In the genomic region with DNA sequence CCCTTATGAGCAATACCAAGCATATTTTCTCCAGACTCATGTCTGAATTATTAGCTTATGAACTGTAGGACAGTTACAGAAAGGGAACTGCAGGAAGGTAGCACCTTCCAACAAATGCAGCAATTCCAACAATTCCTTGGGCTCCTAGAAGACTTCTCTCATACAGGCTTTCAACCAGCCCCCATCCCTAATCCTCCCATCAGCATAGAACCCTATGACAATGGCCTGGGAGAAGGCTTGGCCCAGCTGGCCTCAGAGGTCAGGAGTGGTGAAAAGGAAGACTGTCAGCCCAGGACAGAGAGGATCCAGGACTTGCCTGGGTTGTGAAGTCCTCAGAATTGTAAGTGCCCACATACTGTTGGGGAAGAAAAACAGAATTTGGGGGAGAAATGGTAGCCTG, we compare ENCODE assay signal across 25 cellular contexts.
"Had no signal": no experiment of that assay in that cellular context is flagged by ENCODE, and none has a peak within 500 bp of the region (broad histone marks: within the 10 kb centered on the region; RNA-seq: fewer than 3 reads in every experiment).

No MANE protein-coding gene starts in this region.

- H2AFZ ChIP-seq: parathyroid adenoma had no signal

- ATAC-seq: activated CD8-positive, alpha-beta memory T cell treated with anti-CD3 and anti-CD28 coated beads, Interleukin-2, amount 10 ng/mL, durations not matched to agents 7 days and 5 days; activated CD8-positive, alpha-beta T cell treated with anti-CD3 and anti-CD28 coated beads, Interleukin-2, amount 10 ng/mL, durations not matched to agents 7 days and 5 days; activated naive CD4-positive, alpha-beta T cell treated with anti-CD3 and anti-CD28 coated beads, Interleukin-2, amount 50 U/mL, for 72 hours; gastrocnemius medialis; left cardiac atrium; left ventricle myocardium superior; T-helper 17 cell had no signal

- H3K4me3 Mint-ChIP-seq: activated B cell treated with CpG ODN at 0.5 μM for 24 hours; activated CD8-positive, alpha-beta memory T cell treated with anti-CD3 and anti-CD28 coated beads, Interleukin-2, amount 10 ng/mL, durations not matched to agents 7 days and 5 days; activated CD8-positive, alpha-beta T cell treated with anti-CD3 and anti-CD28 coated beads, Interleukin-2, amount 10 ng/mL, durations not matched to agents 7 days and 5 days; dendritic cell treated with granulocyte-macrophage colony-stimulating factor and Interleukin-4, amounts not matched to agents 40 ng/mL and 50 ng/mL, for 4 days; T-helper 17 cell had no signal

- H3K9ac ChIP-seq: parathyroid adenoma had no signal

- H3K36me3 ChIP-seq: breast epithelium, gastrocnemius medialis, right atrium auricular region, transverse colon, uterus had no signal

- FAIRE-seq: endometrium, keratinocyte had no signal

- H3K4me1 ChIP-seq: uterus had no signal

- H3K27ac Mint-ChIP-seq: activated B cell treated with CpG ODN at 0.5 μM for 24 hours; activated CD8-positive, alpha-beta memory T cell treated with anti-CD3 and anti-CD28 coated beads, Interleukin-2, amount 10 ng/mL, durations not matched to agents 7 days and 5 days; activated CD8-positive, alpha-beta T cell treated with anti-CD3 and anti-CD28 coated beads, Interleukin-2, amount 10 ng/mL, durations not matched to agents 7 days and 5 days; activated naive CD4-positive, alpha-beta T cell treated with anti-CD3 and anti-CD28 coated beads, Interleukin-2, amount 50 U/mL, for 72 hours; dendritic cell treated with granulocyte-macrophage colony-stimulating factor and Interleukin-4, amounts not matched to agents 40 ng/mL and 50 ng/mL, for 4 days; T-helper 17 cell had no signal

- H3K27me3 ChIP-seq: breast epithelium, gastrocnemius medialis, right atrium auricular region, testis, transverse colon, uterus had no signal

- DNase-seq: activated B cell treated with CpG ODN at 0.5 μM for 24 hours; activated CD8-positive, alpha-beta memory T cell treated with anti-CD3 and anti-CD28 coated beads, Interleukin-2, amount 10 ng/mL, durations not matched to agents 7 days and 5 days; activated CD8-positive, alpha-beta T cell treated with anti-CD3 and anti-CD28 coated beads, Interleukin-2, amount 10 ng/mL, durations not matched to agents 7 days and 5 days; activated naive CD4-positive, alpha-beta T cell; activated T-cell treated with anti-CD3 and anti-CD28 coated beads, Interleukin-2, amount 50 U/mL, for 48 hours; central memory CD4-positive, alpha-beta T cell; gastrocnemius medialis; left cardiac atrium; left ventricle myocardium superior; occipital lobe; stimulated activated CD4-positive, alpha-beta T cell treated with anti-CD3 and anti-CD28 coated beads, Interleukin-15, amount 100 ng/mL, for 24 hours; stimulated activated CD4-positive, alpha-beta T cell treated with anti-CD3 and anti-CD28 coated beads, Interleukin-2, amount 100 ng/mL, for 24 hours; stimulated activated naive CD4-positive, alpha-beta T cell; T-helper 17 cell; testis; transverse colon; uterus had no signal

- H3K9me3 Mint-ChIP-seq: activated B cell treated with CpG ODN at 0.5 μM for 24 hours; activated naive CD4-positive, alpha-beta T cell treated with anti-CD3 and anti-CD28 coated beads, Interleukin-2, amount 50 U/mL, for 72 hours; dendritic cell treated with granulocyte-macrophage colony-stimulating factor and Interleukin-4, amounts not matched to agents 40 ng/mL and 50 ng/mL, for 4 days had no signal

- H3K9me3 ChIP-seq: breast epithelium, gastrocnemius medialis, right atrium auricular region, testis, transverse colon, uterus had no signal

- H3K4me3 ChIP-seq: breast epithelium, gastrocnemius medialis, right atrium auricular region, testis, transverse colon, uterus had no signal

- H3K27me3 Mint-ChIP-seq: activated B cell treated with CpG ODN at 0.5 μM for 24 hours; activated CD8-positive, alpha-beta memory T cell treated with anti-CD3 and anti-CD28 coated beads, Interleukin-2, amount 10 ng/mL, durations not matched to agents 7 days and 5 days; dendritic cell treated with granulocyte-macrophage colony-stimulating factor and Interleukin-4, amounts not matched to agents 40 ng/mL and 50 ng/mL, for 4 days; T-helper 17 cell had no signal

- H3K27ac ChIP-seq: breast epithelium, epithelial cell of prostate, gastrocnemius medialis, parathyroid adenoma, right atrium auricular region, testis, transverse colon, uterus had no signal
